Comparison of ENCODE assay signal across 14 cellular contexts in genomic region chr2:99507964-99508818, GRCh38. TPM values are rescaled to one million over a fixed set of nuclear protein-coding genes. Genes with fewer than 3 reads are reported as not detected.
DNase-seq lines count a peak whose midpoint lies in the region.
"Had no signal": no experiment of that assay in that cellular context is flagged by ENCODE, and none has a peak within 500 bp of the region (broad histone marks: within the 10 kb centered on the region; RNA-seq: fewer than 3 reads in every experiment).

No MANE protein-coding gene starts in this region.

- DNase-seq in DMS153 (lab: John Stamatoyannopoulos, UW) (peak; percentile 98), NCI-H128 (lab: John Stamatoyannopoulos, UW; ENCODE audit: unreplicated experiment) (peak; percentile 87), NCI-H2196 treated with DMSO at 0.1 percent for 48 hours (lab: John Stamatoyannopoulos, UW; ENCODE audit: unreplicated experiment) (peak; percentile 95), cerebellar cortex (ENCODE audit: low spot score) (peak; percentile 40), AG08396 (ENCODE audit: low spot score) (no peak), SK-N-DZ (ENCODE audit: low spot score) (no peak), KBM-7 (no peak), ACHN (no peak)
- DNase-seq: erythroblast; IMR-90; mammary epithelial cell; right lobe of liver; stimulated activated CD4-positive, alpha-beta T cell treated with anti-CD3 and anti-CD28 coated beads, Interleukin-4, amount 100 ng/mL, for 1 hour; uterus had no signal

- in situ Hi-C loops in KBM-7 (cut with MboI; ENCODE audit: low pct_unique_long_range_greater_than_20kb, low sequenced_read_pairs): no loop called here
- in situ Hi-C loops in ACHN (cut with HindIII; ENCODE audit: low pct_ligation_motif_present, low pct_unique_long_range_greater_than_20kb, low sequenced_read_pairs): no loop called here

RNA-seq across cellular contexts. Expression of gene REV1, which starts 18.4 kb away (rescaled TPM):
- 26.9 and 34.6 TPM in 2 replicates for polyA plus RNA-seq in SK-N-DZ (2014; cell fraction: cytosol; rRNA removed)
- 130 and 158 TPM in 2 replicates for polyA plus RNA-seq in SK-N-DZ (2014; cell fraction: nucleus; rRNA removed)

Comparison
In these comparisons a context has a peak if more than half of its experiments do, and no peak if none do; other contexts are left out.
1. DNase-seq: peak in DMS153 (single experiment), NCI-H128 (single experiment), NCI-H2196 treated with DMSO at 0.1 percent for 48 hours (single experiment) and cerebellar cortex (single experiment); none in AG08396 (single experiment), SK-N-DZ (single experiment), KBM-7 (single experiment) and ACHN (single experiment).